Comparison of ENCODE assay signal across 16 cellular contexts in the genomic region with DNA sequence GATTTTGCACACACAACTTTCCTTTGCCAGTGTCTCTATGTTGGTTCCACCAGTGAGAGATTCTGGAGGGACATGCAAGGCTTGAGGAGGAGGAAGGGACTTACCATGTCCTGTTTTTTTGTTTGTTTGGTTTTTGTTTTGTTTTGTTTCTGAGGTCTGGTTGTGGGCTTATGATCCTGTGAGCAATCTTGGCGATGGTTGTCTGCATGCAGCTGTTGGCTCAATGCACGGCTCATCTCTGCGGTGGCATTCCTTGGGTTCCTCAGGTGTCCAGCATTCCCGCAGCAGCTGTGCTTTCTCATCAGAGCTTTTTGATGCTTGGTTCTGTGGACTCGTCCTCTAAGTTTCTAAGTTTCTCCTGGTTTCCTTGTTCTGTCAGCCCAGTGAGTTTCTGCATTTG. TPM values are rescaled to one million over a fixed set of nuclear protein-coding genes. Genes with fewer than 3 reads are reported as not detected.
DNase-seq lines count a peak whose midpoint lies in the region; TF ChIP-seq lines count a peak whose summit lies in the region.
"Had no signal": no experiment of that assay in that cellular context is flagged by ENCODE, and none has a peak within 500 bp of the region (broad histone marks: within the 10 kb centered on the region; RNA-seq: fewer than 3 reads in every experiment).

No MANE protein-coding gene starts in this region.

- H3K36me3 Mint-ChIP-seq in mesothelial cell of epicardium, result no peaks in the 10 kb centered on the region
- H3K36me3 Mint-ChIP-seq in activated T-helper 1 cell treated with anti-CD3 and anti-CD28 coated beads, Interleukin-12 subunit alpha, Interleukin-12 subunit beta, Interleukin-2, Interleukin-4 antibody, amounts not matched to agents 30 ng/mL and 10 ng/mL and 1 ng/mL, durations not matched to agents 14 hours and 24 hours and 36 hours (ENCODE audit: low read depth), result peaks cover 2% of the 10 kb centered on the region
- H3K36me3 Mint-ChIP-seq: CD4-positive, CD25-positive, alpha-beta regulatory T cell; natural killer cell had no signal

- DNase-seq in AG04450 (ENCODE audit: low read depth, low spot score) (peak; percentile 49), LHCN-M2 (ENCODE audit: low read depth) (peak; percentile 100), cardiac fibroblast (ENCODE audit: low read depth in 2 of 2) (peak; percentile 73 to 96), non-pigmented ciliary epithelial cell (ENCODE audit: low read depth) (peak; percentile 76), COR-L47 (lab: John Stamatoyannopoulos, UW) (no peak), mesothelial cell of epicardium (ENCODE audit: low spot score in 2 of 2, unreplicated experiment in 2 of 2) (no peak), KBM-7 (no peak)
- no peak for DNase-seq in activated T-helper 1 cell treated with anti-CD3 and anti-CD28 coated beads, Interleukin-12 subunit alpha, Interleukin-12 subunit beta, Interleukin-2, Interleukin-4 antibody, amounts not matched to agents 30 ng/mL and 10 ng/mL and 1 ng/mL, durations not matched to agents 14 hours and 24 hours and 36 hours (ENCODE audit: low spot score)
- DNase-seq: CD4-positive, CD25-positive, alpha-beta regulatory T cell; HFFc6; natural killer cell; NCI-H510A; stimulated activated CD4-positive, alpha-beta T cell treated with anti-CD3 and anti-CD28 coated beads, Interleukin-1b, Interleukin-23, amount 100 ng/mL, for 48 hours had no signal

- H3K9me3 ChIP-seq in AG04450 (ENCODE audit: control insufficient read depth, insufficient read depth, low read length), result no peaks in the 10 kb centered on the region

- H3K4me3 Mint-ChIP-seq in mesothelial cell of epicardium, result no peak overlapping the region
- H3K4me3 Mint-ChIP-seq in activated T-helper 1 cell treated with anti-CD3 and anti-CD28 coated beads, Interleukin-12 subunit alpha, Interleukin-12 subunit beta, Interleukin-2, Interleukin-4 antibody, amounts not matched to agents 30 ng/mL and 10 ng/mL and 1 ng/mL, durations not matched to agents 14 hours and 24 hours and 36 hours, result no peak overlapping the region
- H3K4me3 Mint-ChIP-seq: activated naive CD8-positive, alpha-beta T cell; CD4-positive, CD25-positive, alpha-beta regulatory T cell; natural killer cell; stimulated activated naive CD8-positive, alpha-beta T cell treated with anti-CD3 and anti-CD28 coated beads, Interleukin-15, Interleukin-2, amounts not matched to agents 100 ng/mL and 50 ng/mL, for 24 hours had no signal

- peaks cover 19% of the 10 kb centered on the region for H3K9me3 Mint-ChIP-seq in mesothelial cell of epicardium
- no peaks in the 10 kb centered on the region for H3K9me3 Mint-ChIP-seq in activated T-helper 1 cell treated with anti-CD3 and anti-CD28 coated beads, Interleukin-12 subunit alpha, Interleukin-12 subunit beta, Interleukin-2, Interleukin-4 antibody, amounts not matched to agents 30 ng/mL and 10 ng/mL and 1 ng/mL, durations not matched to agents 14 hours and 24 hours and 36 hours
- H3K9me3 Mint-ChIP-seq: natural killer cell; stimulated activated naive CD8-positive, alpha-beta T cell treated with anti-CD3 and anti-CD28 coated beads, Interleukin-15, Interleukin-2, amounts not matched to agents 100 ng/mL and 50 ng/mL, for 24 hours had no signal

- POLR2A ChIA-PET in AG04450 (lab: Yijun Ruan, JAX), result no interaction called here

- H3K4me3 ChIP-seq in AG04450 (ENCODE audit: low read depth, low read length) (no peak overlapping the region; the same call in 1 of the 2 replicates), cardiac fibroblast (replicated peaks in 1 of 2; ENCODE audit: low read depth in 2 of 2, low read length in 2 of 2) (peak overlapping the region in 1 of 2 donors; percentile 32)
- H3K4me3 ChIP-seq: SK-N-MC had no signal

- TF ChIP-seq CTCF in AG04450 (IDR thresholded peaks at IDR 0.05; ENCODE audit: low read depth, low read length), result no peak
- TF ChIP-seq CTCF in cardiac fibroblast (IDR thresholded peaks at IDR 0.05; ENCODE audit: low read depth, low read length), result no peak
- no peak for TF ChIP-seq CTCF in mesothelial cell of epicardium (IDR thresholded peaks at IDR 0.05; ENCODE audit: unreplicated experiment)

- CTCF ChIA-PET in AG04450 (lab: Charles Lee), result interaction anchor here (0.5 to 5.2 kb wide), 3 partner anchors 10 to 71 kb away, joined by 4 to 37 read pairs (median 4); no protein-coding TSS in a partner anchor

- in situ Hi-C loops in KBM-7 (cut with MboI; ENCODE audit: low pct_unique_long_range_greater_than_20kb, low sequenced_read_pairs), result no loop called here

- H3K27ac ChIP-seq in AG04450 (ENCODE audit: low read depth, low read length), result peak overlapping the region; percentile 59
- H3K27ac ChIP-seq: SK-N-MC had no signal

- H3K27ac Mint-ChIP-seq in mesothelial cell of epicardium, result no peak overlapping the region
- no peak overlapping the region for H3K27ac Mint-ChIP-seq in activated T-helper 1 cell treated with anti-CD3 and anti-CD28 coated beads, Interleukin-12 subunit alpha, Interleukin-12 subunit beta, Interleukin-2, Interleukin-4 antibody, amounts not matched to agents 30 ng/mL and 10 ng/mL and 1 ng/mL, durations not matched to agents 14 hours and 24 hours and 36 hours
- H3K27ac Mint-ChIP-seq: activated naive CD8-positive, alpha-beta T cell; CD4-positive, CD25-positive, alpha-beta regulatory T cell; natural killer cell; stimulated activated naive CD8-positive, alpha-beta T cell treated with anti-CD3 and anti-CD28 coated beads, Interleukin-15, Interleukin-2, amounts not matched to agents 100 ng/mL and 50 ng/mL, for 24 hours had no signal

- intact Hi-C loops in activated T-helper 1 cell treated with anti-CD3 and anti-CD28 coated beads, Interleukin-12 subunit alpha, Interleukin-12 subunit beta, Interleukin-2, Interleukin-4 antibody, amounts not matched to agents 30 ng/mL and 10 ng/mL and 1 ng/mL, durations not matched to agents 14 hours and 24 hours and 36 hours (cut with micrococcal nuclease), result no loop called here

- H3K4me1 Mint-ChIP-seq in mesothelial cell of epicardium, result peaks cover 51% of the 10 kb centered on the region
- no peaks in the 10 kb centered on the region for H3K4me1 Mint-ChIP-seq in activated T-helper 1 cell treated with anti-CD3 and anti-CD28 coated beads, Interleukin-12 subunit alpha, Interleukin-12 subunit beta, Interleukin-2, Interleukin-4 antibody, amounts not matched to agents 30 ng/mL and 10 ng/mL and 1 ng/mL, durations not matched to agents 14 hours and 24 hours and 36 hours (ENCODE audit: low read depth)
- H3K4me1 Mint-ChIP-seq: natural killer cell had no signal

- no peaks in the 10 kb centered on the region for H3K27me3 Mint-ChIP-seq in mesothelial cell of epicardium (ENCODE audit: low read depth)
- peaks cover 21% of the 10 kb centered on the region for H3K27me3 Mint-ChIP-seq in activated T-helper 1 cell treated with anti-CD3 and anti-CD28 coated beads, Interleukin-12 subunit alpha, Interleukin-12 subunit beta, Interleukin-2, Interleukin-4 antibody, amounts not matched to agents 30 ng/mL and 10 ng/mL and 1 ng/mL, durations not matched to agents 14 hours and 24 hours and 36 hours (ENCODE audit: insufficient read depth)

- no peaks in the 10 kb centered on the region for H3K27me3 ChIP-seq in AG04450 (ENCODE audit: control insufficient read depth, insufficient read depth, low read length)

RNA-seq across cellular contexts. Expression of a gene that starts 4.8 kb away (rescaled TPM):
- polyA plus RNA-seq in AG04450 (2011; rRNA removed), result 188 and 217 TPM in 2 replicates
- 124 and 128 TPM in 2 replicates for polyA minus RNA-seq in AG04450 (2011; rRNA and poly(A)+ RNA removed)
- total RNA-seq in LHCN-M2 (2014; rRNA removed) (759 and 1,139 TPM in 2 replicates), mesothelial cell of epicardium (0.54 to 2.4 TPM (median 2.3 TPM) in 3 replicates)
- 1,047 TPM for polyA plus RNA-seq in LHCN-M2 (2012)
- not detected in 2 replicates for total RNA-seq in activated T-helper 1 cell treated with anti-CD3 and anti-CD28 coated beads, Interleukin-12 subunit alpha, Interleukin-12 subunit beta, Interleukin-2, Interleukin-4 antibody, amounts not matched to agents 30 ng/mL and 10 ng/mL and 1 ng/mL, durations not matched to agents 14 hours and 24 hours and 36 hours
- total RNA-seq: CD4-positive, CD25-positive, alpha-beta regulatory T cell had no signal
- polyA plus RNA-seq: CD4-positive, CD25-positive, alpha-beta regulatory T cell had no signal

Comparison
In these comparisons a context has a peak if more than half of its experiments do, and no peak if none do; other contexts are left out.
1. DNase-seq: peak in AG04450 (single experiment), LHCN-M2 (single experiment), cardiac fibroblast (2 of 2) and non-pigmented ciliary epithelial cell (single experiment); none in COR-L47 (single experiment), mesothelial cell of epicardium (0 of 2), KBM-7 (single experiment) and activated T-helper 1 cell treated with anti-CD3 and anti-CD28 coated beads, Interleukin-12 subunit alpha, Interleukin-12 subunit beta, Interleukin-2, Interleukin-4 antibody, amounts not matched to agents 30 ng/mL and 10 ng/mL and 1 ng/mL, durations not matched to agents 14 hours and 24 hours and 36 hours (single experiment).
2. RNA of a gene that starts 4.8 kb away (total RNA-seq): 759 to 1,139 TPM in LHCN-M2; 0.54 to 2.4 TPM in mesothelial cell of epicardium and not detected in activated T-helper 1 cell treated with anti-CD3 and anti-CD28 coated beads, Interleukin-12 subunit alpha, Interleukin-12 subunit beta, Interleukin-2, Interleukin-4 antibody, amounts not matched to agents 30 ng/mL and 10 ng/mL and 1 ng/mL, durations not matched to agents 14 hours and 24 hours and 36 hours; every median in the first group is over 100 times any median in the second.